Comparison of ENCODE assay signal across 23 cellular contexts in genomic region chr6:41036601-41037000, GRCh38. TPM values are rescaled to one million over a fixed set of nuclear protein-coding genes. Genes with fewer than 3 reads are reported as not detected.
DNase-seq lines count a peak whose midpoint lies in the region; TF ChIP-seq lines count a peak whose summit lies in the region.
"Had no signal": no experiment of that assay in that cellular context is flagged by ENCODE, and none has a peak within 500 bp of the region (broad histone marks: within the 10 kb centered on the region; RNA-seq: fewer than 3 reads in every experiment).

No MANE protein-coding gene starts in this region.

- in situ Hi-C loops in ACHN (cut with HindIII; ENCODE audit: low pct_ligation_motif_present, low pct_unique_long_range_greater_than_20kb, low sequenced_read_pairs): no loop called here

- BruUV-seq in MCF 10A (replicated peaks; lab: Mats Ljungman, UMichigan): TSS peak; percentile 99

- H3K27me3 ChIP-seq in breast epithelium (no peaks in the 10 kb centered on the region), endodermal cell (ENCODE audit: control insufficient read depth, insufficient read depth, low read length, poor library complexity, severe bottlenecking) (no peaks in the 10 kb centered on the region)

- H3K27ac ChIP-seq in breast epithelium (no peak overlapping the region), endodermal cell (ENCODE audit: low read depth, low read length) (no peak overlapping the region)
- H3K27ac ChIP-seq: 22Rv1, C4-2B, GM23248, HL-60 had no signal

- peaks cover 43% of the 10 kb centered on the region for H3K4me1 Mint-ChIP-seq in MCF 10A (ENCODE audit: insufficient read depth, unreplicated experiment)
- peaks cover 38% of the 10 kb centered on the region for H3K4me1 Mint-ChIP-seq in endodermal cell

- H3K36me3 Mint-ChIP-seq in MCF 10A (ENCODE audit: insufficient read depth, unreplicated experiment) (no peaks in the 10 kb centered on the region), endodermal cell (ENCODE audit: low read depth) (no peaks in the 10 kb centered on the region)

- intact Hi-C loops in MCF 10A (cut with micrococcal nuclease) (no loop called here), breast epithelium (cut with DNase I; ENCODE audit: low total_unique reads) (loop anchor here (10.0 kb wide), 1 partner anchor 1892 kb away; no protein-coding TSS in a partner anchor)

- TF ChIP-seq POLR2A in breast epithelium (IDR thresholded peaks at IDR 0.05): no peak

- H3K4me3 ChIP-seq in breast epithelium (no peak overlapping the region), epithelial cell of esophagus (ENCODE audit: low read length) (no peak overlapping the region), endodermal cell (ENCODE audit: low read length) (no peak overlapping the region)
- H3K4me3 ChIP-seq: GM12878, GM23248 had no signal

- H3K9me3 Mint-ChIP-seq in MCF 10A (ENCODE audit: unreplicated experiment): no peaks in the 10 kb centered on the region
- H3K9me3 Mint-ChIP-seq in endodermal cell: no peaks in the 10 kb centered on the region

- H3K36me3 ChIP-seq in breast epithelium (no peaks in the 10 kb centered on the region), endodermal cell (ENCODE audit: control insufficient read depth, insufficient read depth, low read length) (no peaks in the 10 kb centered on the region)

- H3K9ac ChIP-seq in endodermal cell (ENCODE audit: extremely low read depth, low read length, poor library complexity, severe bottlenecking): no peak overlapping the region
- H3K9ac ChIP-seq: GM23248 had no signal

- POLR2A ChIA-PET in MCF 10A (lab: Yijun Ruan, JAX): interaction anchor here (0.8 to 2.4 kb wide), 8 partner anchors 9 to 126 kb away, joined by 3 to 12 read pairs (median 4); partner anchors contain the start of genes NFYA and OARD1

- WGBS in endodermal cell (ENCODE audit: insufficient coverage in 1 of 2, insufficient read length in 1 of 2), 2 experiments: 83 to 93% methylated on average over 1 to 2 of the region's 2 CpGs

- no peaks in the 10 kb centered on the region for H3K9me3 ChIP-seq in breast epithelium
- H3K9me3 ChIP-seq in endodermal cell (ENCODE audit: control insufficient read depth, low read length): no peaks in the 10 kb centered on the region

- no peak for DNase-seq in MCF 10A (ENCODE audit: unreplicated experiment)
- no peak for DNase-seq in breast epithelium (ENCODE audit: low spot score in 2 of 2)
- peak; percentile 54 for DNase-seq in epithelial cell of esophagus (ENCODE audit: low read depth)
- peak; percentile 37 for DNase-seq in kidney tubule cell (ENCODE audit: low spot score)
- no peak for DNase-seq in NCI-H510A (lab: John Stamatoyannopoulos, UW)
- DNase-seq in ACHN: no peak
- no peak for DNase-seq in endodermal cell
- no peak for DNase-seq in KG1 (lab: John Stamatoyannopoulos, UW)
- DNase-seq: COR-L47, DMS79, KBM-7, NCI-H1092, NCI-H2107, NCI-H446, NCI-H82, SHP77 had no signal

- H3K27ac Mint-ChIP-seq in MCF 10A (ENCODE audit: low read depth, unreplicated experiment) (peak overlapping the region; percentile 77), endodermal cell (no peak overlapping the region)

- H3K4me1 ChIP-seq in breast epithelium (no peaks in the 10 kb centered on the region), endodermal cell (ENCODE audit: control insufficient read depth, insufficient read depth, low read length) (peaks cover 5% of the 10 kb centered on the region)

- CTCF ChIA-PET in MCF 10A (lab: Yijun Ruan, JAX): interaction anchor here (0.7 to 3.4 kb wide), 9 partner anchors 9 to 142 kb away, joined by 3 to 35 read pairs (median 6); no protein-coding TSS in a partner anchor

- H3K4me3 Mint-ChIP-seq in MCF 10A (ENCODE audit: unreplicated experiment) (no peak overlapping the region), endodermal cell (no peak overlapping the region)

- no peak for TF ChIP-seq CTCF in MCF 10A (IDR thresholded peaks at IDR 0.05; ENCODE audit: unreplicated experiment)
- no peak for TF ChIP-seq CTCF in breast epithelium (IDR thresholded peaks at IDR 0.05)
- no peak for TF ChIP-seq CTCF in epithelial cell of esophagus (IDR thresholded peaks at IDR 0.05; ENCODE audit: insufficient read depth, low read depth, low read length, missing control alignments)
- no peak for TF ChIP-seq CTCF in endodermal cell (conservative IDR thresholded peaks at IDR 0.05)

- H3K27me3 Mint-ChIP-seq in MCF 10A (ENCODE audit: insufficient read depth, unreplicated experiment) (no peaks in the 10 kb centered on the region), endodermal cell (ENCODE audit: insufficient read depth) (peaks cover 2% of the 10 kb centered on the region)

RNA-seq across cellular contexts. Expression of gene UNC5CL, which starts 2.4 kb away (rescaled TPM):
- total RNA-seq in MCF 10A (2022) (0.19 and 0.59 TPM in 2 replicates), breast epithelium (1 to 10 TPM; 1.1 to 2.0 (median 1.8) TPM), endodermal cell (1 to 10 TPM; 3.8 to 4.7 TPM)
- polyA plus RNA-seq in endodermal cell (2013, experiment 1 of 2): 2.5 TPM
- 2.5 TPM for polyA plus RNA-seq in endodermal cell (2013, experiment 2 of 2)
- total RNA-seq: GM23248 had no signal
- polyA plus RNA-seq: GM23248 had no signal

RNA-seq across cellular contexts. Expression of gene TSPO2, which starts 5.7 kb away (rescaled TPM):
- total RNA-seq in MCF 10A (2022) (not detected in 2 replicates), breast epithelium (not detected), endodermal cell (not detected)
- polyA plus RNA-seq in endodermal cell (2013, experiment 1 of 2): not detected
- not detected for polyA plus RNA-seq in endodermal cell (2013, experiment 2 of 2)
- total RNA-seq: G401, GM12878, GM23248, M059J had no signal
- polyA plus RNA-seq: GM12878, GM23248 had no signal

RNA-seq across cellular contexts. Expression of gene APOBEC2, which starts 16.4 kb away (rescaled TPM):
- total RNA-seq in MCF 10A (2022) (not detected in 2 replicates), breast epithelium (not detected), endodermal cell (under 1 TPM in 1 of 2 donors, not detected in 1; 0.31 TPM)
- polyA plus RNA-seq in endodermal cell (2013, experiment 1 of 2): not detected
- not detected for polyA plus RNA-seq in endodermal cell (2013, experiment 2 of 2)
- total RNA-seq: G401, GM12878, GM23248, M059J had no signal
- polyA plus RNA-seq: GM23248 had no signal

RNA-seq across cellular contexts. Expression of gene OARD1, which starts 35.6 kb away (rescaled TPM):
- 28.0 and 35.2 TPM in 2 replicates for total RNA-seq in MCF 10A (2022)
- total RNA-seq in breast epithelium: 10 to 100 TPM; 17.0 to 26.2 (median 22.3) TPM
- 10 to 100 TPM; 33.8 to 40.7 TPM for total RNA-seq in endodermal cell
- 52.4 TPM for polyA plus RNA-seq in endodermal cell (2013, experiment 1 of 2)
- 43.3 TPM for polyA plus RNA-seq in endodermal cell (2013, experiment 2 of 2)

RNA-seq across cellular contexts. Expression of gene NFYA, which starts 36.2 kb away (rescaled TPM):
- 41.5 and 42.1 TPM in 2 replicates for total RNA-seq in MCF 10A (2022)
- total RNA-seq in breast epithelium: 10 to 100 TPM; 28.6 to 33.4 (median 29.8) TPM
- 10 to 100 TPM; 44.8 to 45.8 TPM for total RNA-seq in endodermal cell
- 50.5 TPM for polyA plus RNA-seq in endodermal cell (2013, experiment 1 of 2)
- polyA plus RNA-seq in endodermal cell (2013, experiment 2 of 2): 45.9 TPM

Comparison
In these comparisons a context has a peak if more than half of its experiments do, and no peak if none do; other contexts are left out.
1. DNase-seq: peak in epithelial cell of esophagus (single experiment) and kidney tubule cell (single experiment); none in MCF 10A (single experiment), breast epithelium (0 of 2), NCI-H510A (single experiment), ACHN (single experiment), endodermal cell (single experiment) and KG1 (single experiment).